2 cellular contexts compared by ENCODE assay signal in genomic region chr7:151869457-151869856, GRCh38.
TF ChIP-seq lines count a peak whose summit lies in the region.

No MANE protein-coding gene starts in this region.

TF ChIP-seq in liver, 16 proteins besides CTCF, POLR2A, EP300 and RAD21 (continued from another document):
- TF ChIP-seq ZBTB33 (IDR thresholded peaks at IDR 0.05) (no peak), FOXA2 (IDR thresholded peaks at IDR 0.05) (no peak), JUND (IDR thresholded peaks at IDR 0.05) (no peak), GABPA (IDR thresholded peaks at IDR 0.05 in 1 of 2, conservative IDR thresholded peaks at IDR 0.05 in 1 of 2) (no peak), HNF4A (conservative IDR thresholded peaks at IDR 0.05) (no peak), NR2F2 (IDR thresholded peaks at IDR 0.05) (no peak), FOXA1 (IDR thresholded peaks at IDR 0.05) (no peak), RXRA (IDR thresholded peaks at IDR 0.05) (no peak)
- TF ChIP-seq, protein P1, sequence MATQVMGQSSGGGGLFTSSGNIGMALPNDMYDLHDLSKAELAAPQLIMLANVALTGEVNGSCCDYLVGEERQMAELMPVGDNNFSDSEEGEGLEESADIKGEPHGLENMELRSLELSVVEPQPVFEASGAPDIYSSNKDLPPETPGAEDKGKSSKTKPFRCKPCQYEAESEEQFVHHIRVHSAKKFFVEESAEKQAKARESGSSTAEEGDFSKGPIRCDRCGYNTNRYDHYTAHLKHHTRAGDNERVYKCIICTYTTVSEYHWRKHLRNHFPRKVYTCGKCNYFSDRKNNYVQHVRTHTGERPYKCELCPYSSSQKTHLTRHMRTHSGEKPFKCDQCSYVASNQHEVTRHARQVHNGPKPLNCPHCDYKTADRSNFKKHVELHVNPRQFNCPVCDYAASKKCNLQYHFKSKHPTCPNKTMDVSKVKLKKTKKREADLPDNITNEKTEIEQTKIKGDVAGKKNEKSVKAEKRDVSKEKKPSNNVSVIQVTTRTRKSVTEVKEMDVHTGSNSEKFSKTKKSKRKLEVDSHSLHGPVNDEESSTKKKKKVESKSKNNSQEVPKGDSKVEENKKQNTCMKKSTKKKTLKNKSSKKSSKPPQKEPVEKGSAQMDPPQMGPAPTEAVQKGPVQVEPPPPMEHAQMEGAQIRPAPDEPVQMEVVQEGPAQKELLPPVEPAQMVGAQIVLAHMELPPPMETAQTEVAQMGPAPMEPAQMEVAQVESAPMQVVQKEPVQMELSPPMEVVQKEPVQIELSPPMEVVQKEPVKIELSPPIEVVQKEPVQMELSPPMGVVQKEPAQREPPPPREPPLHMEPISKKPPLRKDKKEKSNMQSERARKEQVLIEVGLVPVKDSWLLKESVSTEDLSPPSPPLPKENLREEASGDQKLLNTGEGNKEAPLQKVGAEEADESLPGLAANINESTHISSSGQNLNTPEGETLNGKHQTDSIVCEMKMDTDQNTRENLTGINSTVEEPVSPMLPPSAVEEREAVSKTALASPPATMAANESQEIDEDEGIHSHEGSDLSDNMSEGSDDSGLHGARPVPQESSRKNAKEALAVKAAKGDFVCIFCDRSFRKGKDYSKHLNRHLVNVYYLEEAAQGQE (IDR thresholded peaks at IDR 0.05), result no peak
- TF ChIP-seq, protein P2, sequence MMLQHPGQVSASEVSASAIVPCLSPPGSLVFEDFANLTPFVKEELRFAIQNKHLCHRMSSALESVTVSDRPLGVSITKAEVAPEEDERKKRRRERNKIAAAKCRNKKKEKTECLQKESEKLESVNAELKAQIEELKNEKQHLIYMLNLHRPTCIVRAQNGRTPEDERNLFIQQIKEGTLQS (IDR thresholded peaks at IDR 0.05), result no peak

TF ChIP-seq in HepG2, 621 proteins besides CTCF, POLR2A, EP300 and RAD21 (continued from another document):
- TF ChIP-seq ZHX2 (IDR thresholded peaks at IDR 0.05; ENCODE audit: low read depth) (no peak), ZHX2 (CRISPR knock-in tag; IDR thresholded peaks at IDR 0.05; ENCODE audit: borderline replicate concordance) (no peak), PHF21A (CRISPR knock-in tag; IDR thresholded peaks at IDR 0.05) (no peak), ZNF503 (CRISPR knock-in tag; IDR thresholded peaks at IDR 0.05) (no peak), GTF3A (CRISPR knock-in tag; conservative IDR thresholded peaks at IDR 0.05) (no peak), MLX (CRISPR knock-in tag; IDR thresholded peaks at IDR 0.05) (no peak), ZNF24 (IDR thresholded peaks at IDR 0.05) (no peak), NFE2 (CRISPR knock-in tag; IDR thresholded peaks at IDR 0.05) (no peak)
